Comparison of ENCODE assay signal across 12 cellular contexts in genomic region chr2:141260895-141261294, GRCh38.
DNase-seq lines count a peak whose midpoint lies in the region; ATAC-seq and TF ChIP-seq lines count a peak whose summit lies in the region.
"Had no signal": no experiment of that assay in that cellular context is flagged by ENCODE, and none has a peak within 500 bp of the region (broad histone marks: within the 10 kb centered on the region; RNA-seq: fewer than 3 reads in every experiment).

No MANE protein-coding gene starts in this region.

- no peak overlapping the region for H3K4me3 ChIP-seq in left ventricle myocardium inferior
- H3K4me3 ChIP-seq in smooth muscle cell = no peak overlapping the region
- H3K4me3 ChIP-seq: BLaER1 treated with 17β-estradiol and CSF1 and Interleukin-3, amounts not matched to agents 10 nM and 100 nM; GM12878 had no signal

- 50% methylated on average over 1 of the region's 1 CpG for whole genome bisulfite sequencing in smooth muscle cell (ENCODE audit: low lambda C conversion rate)

- no peaks in the 10 kb centered on the region for H4K20me1 ChIP-seq in smooth muscle cell (ENCODE audit: low read depth)
- H4K20me1 ChIP-seq: BLaER1 treated with 17β-estradiol and CSF1 and Interleukin-3, amounts not matched to agents 10 nM and 100 nM had no signal

- H3K27me3 ChIP-seq in left ventricle myocardium inferior (ENCODE audit: low read depth) = no peaks in the 10 kb centered on the region
- H3K27me3 ChIP-seq in smooth muscle cell (ENCODE audit: low read depth) = no peaks in the 10 kb centered on the region
- H3K27me3 ChIP-seq: BLaER1 treated with 17β-estradiol and CSF1 and Interleukin-3, amounts not matched to agents 10 nM and 100 nM had no signal

- ATAC-seq in Right ventricle myocardium superior (ENCODE audit: poor library complexity) = peak; percentile 56
- ATAC-seq: CD8-positive, alpha-beta T cell; GM12878 had no signal

- TF ChIP-seq CTCF in left ventricle myocardium inferior (IDR thresholded peaks at IDR 0.05; ENCODE audit: borderline replicate concordance) = no peak
- TF ChIP-seq CTCF in smooth muscle cell (IDR thresholded peaks at IDR 0.05; ENCODE audit: borderline replicate concordance, insufficient read depth, poor library complexity, severe bottlenecking) = no peak

- peaks cover 7% of the 10 kb centered on the region for H3K4me1 ChIP-seq in left ventricle myocardium inferior
- H3K4me1 ChIP-seq in smooth muscle cell (ENCODE audit: low read depth) = no peaks in the 10 kb centered on the region
- H3K4me1 ChIP-seq: BLaER1 treated with 17β-estradiol and CSF1 and Interleukin-3, amounts not matched to agents 10 nM and 100 nM had no signal

- no peak overlapping the region for H3K27ac ChIP-seq in left ventricle myocardium inferior (replicated peaks)
- no peak overlapping the region for H3K27ac ChIP-seq in smooth muscle cell (ENCODE audit: low read depth)
- H3K27ac ChIP-seq: BLaER1 treated with 17β-estradiol and CSF1 and Interleukin-3, amounts not matched to agents 10 nM and 100 nM had no signal

- in situ Hi-C loops in G401 (cut with HindIII; ENCODE audit: low sequenced_read_pairs) = no loop called here

- H3K36me3 ChIP-seq in left ventricle myocardium inferior (no peaks in the 10 kb centered on the region), smooth muscle cell (ENCODE audit: low read depth) (no peaks in the 10 kb centered on the region)
- H3K36me3 ChIP-seq: BLaER1 treated with 17β-estradiol and CSF1 and Interleukin-3, amounts not matched to agents 10 nM and 100 nM had no signal

- intact Hi-C loops in Right ventricle myocardium superior (cut with DNase I) (no loop called here), left ventricle myocardium inferior (cut with micrococcal nuclease) (no loop called here)

- H3K9me3 ChIP-seq in left ventricle myocardium inferior (replicated peaks) (no peaks in the 10 kb centered on the region), smooth muscle cell (replicated peaks; ENCODE audit: low read depth) (no peaks in the 10 kb centered on the region)

- no peak overlapping the region for H3K9ac ChIP-seq in smooth muscle cell (ENCODE audit: low read depth)
- H3K9ac ChIP-seq: BLaER1 treated with 17β-estradiol and CSF1 and Interleukin-3, amounts not matched to agents 10 nM and 100 nM had no signal

- no peak overlapping the region for H3K4me2 ChIP-seq in smooth muscle cell
- H3K4me2 ChIP-seq: BLaER1 treated with 17β-estradiol and CSF1 and Interleukin-3, amounts not matched to agents 10 nM and 100 nM had no signal

- H3K79me2 ChIP-seq in smooth muscle cell (ENCODE audit: low read depth) = no peaks in the 10 kb centered on the region

- peak overlapping the region; percentile 28 for H2AFZ ChIP-seq in smooth muscle cell (ENCODE audit: low read depth)

- no peaks in the 10 kb centered on the region for H3F3A ChIP-seq in smooth muscle cell (ENCODE audit: low read depth)

- no peak for DNase-seq in Right ventricle myocardium superior
- DNase-seq in left ventricle myocardium inferior = no peak
- peak; percentile 44 for DNase-seq in G401 (ENCODE audit: low spot score)
- DNase-seq in cerebellum (ENCODE audit: low spot score) = peak; percentile 10
- DNase-seq in smooth muscle cell (lab: John Stamatoyannopoulos, UW; ENCODE audit: unreplicated experiment) = no peak
- no peak for DNase-seq in activated CD4-positive, CD25-positive, alpha-beta regulatory T cell (lab: John Stamatoyannopoulos, UW)
- DNase-seq: Calu3; CD8-positive, alpha-beta T cell; DMS79 treated with DMSO at 0.1 percent for 48 hours; H9 had no signal

Comparison
In these comparisons a context has a peak if more than half of its experiments do, and no peak if none do; other contexts are left out.
1. DNase-seq: peak in G401 (single experiment) and cerebellum (single experiment); none in Right ventricle myocardium superior (single experiment), left ventricle myocardium inferior (single experiment), smooth muscle cell (single experiment) and activated CD4-positive, CD25-positive, alpha-beta regulatory T cell (0 of 4).